In genomic region chr10:75123088-75123682, GRCh38 we compare ENCODE assay signal across 23 cellular contexts. TPM values are rescaled to one million over a fixed set of nuclear protein-coding genes. Genes with fewer than 3 reads are reported as not detected.
DNase-seq lines count a peak whose midpoint lies in the region; ATAC-seq and TF ChIP-seq lines count a peak whose summit lies in the region.
"Had no signal": no experiment of that assay in that cellular context is flagged by ENCODE, and none has a peak within 500 bp of the region (broad histone marks: within the 10 kb centered on the region; RNA-seq: fewer than 3 reads in every experiment).

No MANE protein-coding gene starts in this region.

- POLR2A ChIA-PET in IMR-90 (lab: Charles Lee; ENCODE audit: unreplicated experiment), result no interaction called here

- no peak overlapping the region for H2BK120ac ChIP-seq in IMR-90 (ENCODE audit: low read depth, low read length)

- dilution Hi-C loops in IMR-90 (cut with HindIII; ENCODE audit: low sequenced_read_pairs, unreplicated experiment), result no loop called here

- no peak overlapping the region for H3K4me2 ChIP-seq in IMR-90 (ENCODE audit: low read depth, low read length)
- H3K4me2 ChIP-seq: BLaER1 had no signal

- WGBS in IMR-90 (ENCODE audit: extremely low coverage in 2 of 2, insufficient read length in 1 of 2), 2 experiments, result no CpG with 5 or more reads among the region's 4 CpGs
- WGBS in stomach, 5 donors, result 77 to 94% (median 90%) methylated on average over 4 of the region's 4 CpGs

- TF ChIP-seq CTCF in IMR-90 (conservative IDR thresholded peaks at IDR 0.05; ENCODE audit: low read depth, low read length), result no peak
- TF ChIP-seq CTCF in Calu3 (IDR thresholded peaks at IDR 0.05; ENCODE audit: unreplicated experiment), result no peak
- no peak for TF ChIP-seq CTCF in stomach (IDR thresholded peaks at IDR 0.05)

- H3K27ac ChIP-seq in IMR-90 (ENCODE audit: insufficient read depth, low read length) (no peak overlapping the region), stomach (no peak overlapping the region)
- H3K27ac ChIP-seq: BLaER1, GM23248, parathyroid adenoma, upper lobe of left lung had no signal

- no peak for DNase-seq in activated naive CD8-positive, alpha-beta T cell treated with anti-CD3 and anti-CD28 coated beads for 36 hours
- no peak for DNase-seq in IMR-90
- no peak for DNase-seq in memory B cell (ENCODE audit: low spot score in 2 of 2)
- DNase-seq in stimulated activated naive B cell treated with anti-CD40 and anti-IgM and Interleukin-4, amounts not matched to agents 10 μg/mL and 1 μg/mL and 100 μg/mL, for 72 hours, result no peak
- no peak for DNase-seq in Calu3
- DNase-seq in stimulated activated CD4-positive, alpha-beta T cell treated with anti-CD3 and anti-CD28 coated beads, Interleukin-4, amount 100 ng/mL, for 24 hours, result no peak
- no peak for DNase-seq in stomach
- DNase-seq: activated CD4-positive, alpha-beta T cell treated with anti-CD3 and anti-CD28 coated beads, Interleukin-2, amount 50 U/mL, for 1 hour; activated CD8-positive, alpha-beta memory T cell treated with anti-CD3 and anti-CD28 coated beads, Interleukin-2, amount 50 U/mL, for 4 hours; activated effector memory CD4-positive, alpha-beta T cell treated with Interleukin-2 at 50 U/mL for 16 hours; GM23248; heart right ventricle; left cardiac atrium; MG63; NCI-H2081; NCI-H226; NCI-H748 treated with DMSO at 0.1 percent for 48 hours; upper lobe of left lung had no signal

- no peak for TF ChIP-seq POLR2A in IMR-90 (IDR thresholded peaks at IDR 0.05; ENCODE audit: low read depth, low read length)
- TF ChIP-seq POLR2A in stomach (IDR thresholded peaks at IDR 0.05), result no peak

- no peak overlapping the region for H3K4ac ChIP-seq in IMR-90 (ENCODE audit: low read depth, low read length)

- H3K27me3 ChIP-seq in IMR-90 (ENCODE audit: control insufficient read depth, insufficient read depth, low read length) (no peaks in the 10 kb centered on the region), stomach (no peaks in the 10 kb centered on the region)
- H3K27me3 ChIP-seq: BLaER1, heart right ventricle, MG63, upper lobe of left lung had no signal

- peaks cover 37% of the 10 kb centered on the region for H4K20me1 ChIP-seq in IMR-90 (ENCODE audit: insufficient read depth, low read length)

- H3K4me1 ChIP-seq in IMR-90 (ENCODE audit: control insufficient read depth, insufficient read depth, low read length) (peaks cover 11% of the 10 kb centered on the region), stomach (peaks cover 4 to 77% (median 29%) of the 10 kb centered on the region in 4 donors)

- no peak overlapping the region for H2BK20ac ChIP-seq in IMR-90 (ENCODE audit: low read depth, low read length)

- H3K14ac ChIP-seq in IMR-90 (replicated peaks; ENCODE audit: low read depth, low read length), result no peak overlapping the region

- no peak for TF ChIP-seq RAD21 in IMR-90 (IDR thresholded peaks at IDR 0.05; ENCODE audit: low read length)

- H2BK15ac ChIP-seq in IMR-90 (ENCODE audit: low read depth, low read length), result no peak overlapping the region

- TF ChIP-seq EP300 in stomach (IDR thresholded peaks at IDR 0.05), result no peak

- peaks cover 2% of the 10 kb centered on the region for H3K36me3 Mint-ChIP-seq in activated naive CD8-positive, alpha-beta T cell
- H3K36me3 Mint-ChIP-seq in activated naive CD8-positive, alpha-beta T cell treated with anti-CD3 and anti-CD28 coated beads for 36 hours, result peaks cover 19% of the 10 kb centered on the region
- peaks cover 10% of the 10 kb centered on the region for H3K36me3 Mint-ChIP-seq in memory B cell
- peaks cover 14 to 15% of the 10 kb centered on the region in 2 donors for H3K36me3 Mint-ChIP-seq in stimulated activated naive B cell treated with anti-CD40 and anti-IgM and Interleukin-4, amounts not matched to agents 10 μg/mL and 1 μg/mL and 100 μg/mL, for 72 hours
- H3K36me3 Mint-ChIP-seq in Calu3 (ENCODE audit: insufficient read depth, unreplicated experiment), result peaks cover 5% of the 10 kb centered on the region

- no peak overlapping the region for H2BK5ac ChIP-seq in IMR-90 (ENCODE audit: low read depth, low read length, poor library complexity, severe bottlenecking)

- CTCF ChIA-PET in IMR-90 (lab: Yijun Ruan, JAX), result interaction anchor here (0.9 kb wide), 1 partner anchor 9 kb away, joined by 3 read pairs; no protein-coding TSS in a partner anchor
- CTCF ChIA-PET in Calu3 (lab: Charles Lee), result interaction anchor here (0.6 kb wide), 1 partner anchor 8 kb away, joined by 3 read pairs; no protein-coding TSS in a partner anchor

- no peaks in the 10 kb centered on the region for H3K9me3 Mint-ChIP-seq in activated naive CD8-positive, alpha-beta T cell (ENCODE audit: low read depth)
- no peaks in the 10 kb centered on the region for H3K9me3 Mint-ChIP-seq in activated naive CD8-positive, alpha-beta T cell treated with anti-CD3 and anti-CD28 coated beads for 36 hours
- H3K9me3 Mint-ChIP-seq in memory B cell (no peaks in the 10 kb centered on the region), Calu3 (ENCODE audit: low read depth, unreplicated experiment) (no peaks in the 10 kb centered on the region)
- H3K9me3 Mint-ChIP-seq in stimulated activated naive B cell treated with anti-CD40 and anti-IgM and Interleukin-4, amounts not matched to agents 10 μg/mL and 1 μg/mL and 100 μg/mL, for 72 hours, result no peaks in the 10 kb centered on the region
- H3K9me3 Mint-ChIP-seq: dendritic cell treated with granulocyte-macrophage colony-stimulating factor and Interleukin-4, amounts not matched to agents 40 ng/mL and 50 ng/mL, for 4 days had no signal

- H3K27me3 Mint-ChIP-seq in activated naive CD8-positive, alpha-beta T cell, result no peaks in the 10 kb centered on the region
- H3K27me3 Mint-ChIP-seq in activated naive CD8-positive, alpha-beta T cell treated with anti-CD3 and anti-CD28 coated beads for 36 hours, result no peaks in the 10 kb centered on the region
- H3K27me3 Mint-ChIP-seq in memory B cell (no peaks in the 10 kb centered on the region), Calu3 (ENCODE audit: unreplicated experiment) (no peaks in the 10 kb centered on the region)
- no peaks in the 10 kb centered on the region for H3K27me3 Mint-ChIP-seq in stimulated activated naive B cell treated with anti-CD40 and anti-IgM and Interleukin-4, amounts not matched to agents 10 μg/mL and 1 μg/mL and 100 μg/mL, for 72 hours
- H3K27me3 Mint-ChIP-seq: dendritic cell treated with granulocyte-macrophage colony-stimulating factor and Interleukin-4, amounts not matched to agents 40 ng/mL and 50 ng/mL, for 4 days had no signal

- no peak overlapping the region for H2AFZ ChIP-seq in IMR-90 (replicated peaks; ENCODE audit: low read length, poor library complexity)
- H2AFZ ChIP-seq: GM23248, parathyroid adenoma had no signal

- H3K27ac Mint-ChIP-seq in activated naive CD8-positive, alpha-beta T cell, result peak overlapping the region; percentile 61
- no peak overlapping the region for H3K27ac Mint-ChIP-seq in activated naive CD8-positive, alpha-beta T cell treated with anti-CD3 and anti-CD28 coated beads for 36 hours
- H3K27ac Mint-ChIP-seq in memory B cell (peak overlapping the region; percentile 73), Calu3 (ENCODE audit: unreplicated experiment) (no peak overlapping the region)
- H3K27ac Mint-ChIP-seq in stimulated activated naive B cell treated with anti-CD40 and anti-IgM and Interleukin-4, amounts not matched to agents 10 μg/mL and 1 μg/mL and 100 μg/mL, for 72 hours, result peak overlapping the region; percentile 59
- H3K27ac Mint-ChIP-seq: dendritic cell treated with granulocyte-macrophage colony-stimulating factor and Interleukin-4, amounts not matched to agents 40 ng/mL and 50 ng/mL, for 4 days had no signal

- H4K5ac ChIP-seq in IMR-90 (ENCODE audit: low read depth, low read length), result no peak overlapping the region

- H3K4me3 ChIP-seq in IMR-90 (ENCODE audit: insufficient read depth, low read depth, low read length), result no peak overlapping the region
- H3K4me3 ChIP-seq in stomach, result no peak overlapping the region
- H3K4me3 ChIP-seq: BLaER1, GM23248, heart right ventricle, MG63, upper lobe of left lung had no signal

- peaks cover 9% of the 10 kb centered on the region for H3K9me1 ChIP-seq in IMR-90 (ENCODE audit: insufficient read depth, low read length)

- no peak overlapping the region for H3K4me3 Mint-ChIP-seq in activated naive CD8-positive, alpha-beta T cell
- no peak overlapping the region for H3K4me3 Mint-ChIP-seq in activated naive CD8-positive, alpha-beta T cell treated with anti-CD3 and anti-CD28 coated beads for 36 hours
- H3K4me3 Mint-ChIP-seq in memory B cell (no peak overlapping the region), Calu3 (ENCODE audit: low read depth, unreplicated experiment) (no peak overlapping the region)
- no peak overlapping the region for H3K4me3 Mint-ChIP-seq in stimulated activated naive B cell treated with anti-CD40 and anti-IgM and Interleukin-4, amounts not matched to agents 10 μg/mL and 1 μg/mL and 100 μg/mL, for 72 hours
- H3K4me3 Mint-ChIP-seq: dendritic cell treated with granulocyte-macrophage colony-stimulating factor and Interleukin-4, amounts not matched to agents 40 ng/mL and 50 ng/mL, for 4 days had no signal

- no peak overlapping the region; a peak in 1 of 4 replicates for H4K8ac ChIP-seq in IMR-90 (ENCODE audit: low read depth in 2 of 2, low read length in 2 of 2)

- H3K9me3 ChIP-seq in IMR-90 (ENCODE audit: control insufficient read depth, insufficient read depth, low read length), result no peaks in the 10 kb centered on the region
- H3K9me3 ChIP-seq in stomach, result no peaks in the 10 kb centered on the region
- H3K9me3 ChIP-seq: BLaER1, heart right ventricle, MG63, upper lobe of left lung had no signal

- no peak overlapping the region for H3K9ac ChIP-seq in IMR-90 (ENCODE audit: low read depth, low read length)
- H3K9ac ChIP-seq: BLaER1, GM23248, parathyroid adenoma had no signal

- peaks cover 56% of the 10 kb centered on the region for H3K4me1 Mint-ChIP-seq in activated naive CD8-positive, alpha-beta T cell (ENCODE audit: low read depth)
- peaks cover 27% of the 10 kb centered on the region for H3K4me1 Mint-ChIP-seq in activated naive CD8-positive, alpha-beta T cell treated with anti-CD3 and anti-CD28 coated beads for 36 hours
- H3K4me1 Mint-ChIP-seq in memory B cell, result peaks cover 19% of the 10 kb centered on the region
- H3K4me1 Mint-ChIP-seq in stimulated activated naive B cell treated with anti-CD40 and anti-IgM and Interleukin-4, amounts not matched to agents 10 μg/mL and 1 μg/mL and 100 μg/mL, for 72 hours, result peaks cover under 1 to 31% of the 10 kb centered on the region in 2 donors
- H3K4me1 Mint-ChIP-seq in Calu3 (ENCODE audit: low read depth, unreplicated experiment), result no peaks in the 10 kb centered on the region

- peak overlapping the region; percentile 53 for H2AK9ac ChIP-seq in IMR-90 (replicated peaks; ENCODE audit: low read depth, low read length, poor library complexity)

- H3K18ac ChIP-seq in IMR-90 (ENCODE audit: low read depth, low read length), result no peak overlapping the region

- intact Hi-C loops in IMR-90 (cut with micrococcal nuclease) (no loop called here), Calu3 (cut with micrococcal nuclease; ENCODE audit: unreplicated experiment) (no loop called here), stomach (cut with DNase I; ENCODE audit: low total_unique reads) (no loop called here)

- H2AK5ac ChIP-seq in IMR-90 (ENCODE audit: low read depth, low read length), result no peak overlapping the region

- H4K91ac ChIP-seq in IMR-90 (ENCODE audit: insufficient read depth, low read depth, low read length), result no peak overlapping the region

- no peak for ATAC-seq in IMR-90 (ENCODE audit: low read depth)
- no peak for ATAC-seq in memory B cell (ENCODE audit: low read depth)
- ATAC-seq in stimulated activated naive B cell treated with anti-CD40 and anti-IgM and Interleukin-4, amounts not matched to agents 10 μg/mL and 1 μg/mL and 100 μg/mL, for 72 hours (replicated peaks), result no peak
- ATAC-seq: sciatic nerve had no signal

- H3K36me3 ChIP-seq in IMR-90 (ENCODE audit: control insufficient read depth, insufficient read depth, low read length), result peaks cover 15% of the 10 kb centered on the region
- H3K36me3 ChIP-seq in stomach, result peaks cover 10 to 20% (median 13%) of the 10 kb centered on the region in 4 donors

- no peak overlapping the region for H3K56ac ChIP-seq in IMR-90 (ENCODE audit: extremely low read depth, insufficient read depth, low read length)

- in situ Hi-C loops in IMR-90 (cut with MboI; ENCODE audit: low sequenced_read_pairs), result no loop called here

- no peak overlapping the region; the same call in 1 of the 2 replicates for H3K23ac ChIP-seq in IMR-90 (ENCODE audit: low read depth, low read length)

- no TSS peak for BruUV-seq in IMR-90 (replicated peaks; lab: Mats Ljungman, UMichigan)
- BruUV-seq in Calu3 (replicated peaks; lab: Mats Ljungman, UMichigan), result no TSS peak

- peaks cover 30 to 78% of the 10 kb centered on the region in 2 experiments for H3K79me1 ChIP-seq in IMR-90 (ENCODE audit: low read depth in 1 of 2, low read length in 2 of 2)

RNA-seq across cellular contexts. Expression of gene SAMD8, which starts 11.7 kb away (rescaled TPM):
- total RNA-seq in activated naive CD8-positive, alpha-beta T cell treated with anti-CD3 and anti-CD28 coated beads for 36 hours, result 10 to 100 TPM; 15.9 to 17.3 TPM
- 28.7 and 34.2 TPM in 2 replicates for total RNA-seq in IMR-90 (2012; rRNA removed)
- polyA plus RNA-seq in IMR-90 (2012; rRNA removed), result 8.6 and 10.1 TPM in 2 replicates
- 3.7 and 5.3 TPM in 2 replicates for polyA plus RNA-seq in IMR-90 (2012; cell fraction: cytosol; rRNA removed)
- 2.2 and 12.3 TPM in 2 replicates for polyA plus RNA-seq in IMR-90 (2012; cell fraction: nucleus; rRNA removed; ENCODE audit: low replicate concordance)
- total RNA-seq in Calu3 (2022), result 19.5 and 19.9 TPM in 2 replicates
- 10 to 100 TPM in 3 of 5 donors, 1 to 10 TPM in 2; 3.2 to 34.9 (median 11.9) TPM for total RNA-seq in stomach
- polyA plus RNA-seq in stomach, result 1 to 10 TPM; 2.9 to 5.2 (median 4.3) TPM

Comparison
In these comparisons a context has a peak if more than half of its experiments do, and no peak if none do; other contexts are left out.
1. H3K27ac Mint-ChIP-seq: peak in activated naive CD8-positive, alpha-beta T cell (single experiment), memory B cell (single experiment) and stimulated activated naive B cell treated with anti-CD40 and anti-IgM and Interleukin-4, amounts not matched to agents 10 μg/mL and 1 μg/mL and 100 μg/mL, for 72 hours (single experiment); none in activated naive CD8-positive, alpha-beta T cell treated with anti-CD3 and anti-CD28 coated beads for 36 hours (single experiment) and Calu3 (single experiment).